ENCODE assay signal across 29 cellular contexts in genomic region chr16:79403534-79403933, GRCh38.
DNase-seq lines count a peak whose midpoint lies in the region; ATAC-seq, FAIRE-seq and TF ChIP-seq lines count a peak whose summit lies in the region.
"Had no signal": no experiment of that assay in that cellular context is flagged by ENCODE, and none has a peak within 500 bp of the region (broad histone marks: within the 10 kb centered on the region; RNA-seq: fewer than 3 reads in every experiment).

No MANE protein-coding gene starts in this region.

- WGBS in K562 (ENCODE audit: insufficient coverage, low coverage, missing lambda C conversion rate) = 15% methylated on average over 4 of the region's 4 CpGs
- no CpG with 5 or more reads among the region's 4 CpGs for WGBS in mesendoderm (ENCODE audit: extremely low coverage, insufficient coverage, low lambda C conversion rate)
- WGBS in small intestine, 3 donors = 50 to 71% (median 58%) methylated on average over 4 of the region's 4 CpGs

- H4K20me1 ChIP-seq in K562 (replicated peaks; ENCODE audit: control insufficient read depth, insufficient read depth, low read length) = no peaks in the 10 kb centered on the region
- H4K20me1 ChIP-seq: BLaER1 had no signal

- H3K4me2 ChIP-seq in K562 (ENCODE audit: insufficient read depth, low read length) (no peak overlapping the region), mesendoderm (ENCODE audit: low read length) (no peak overlapping the region)
- H3K4me2 ChIP-seq: BLaER1 had no signal

- intact Hi-C loops in K562 (cut with micrococcal nuclease) = no loop called here
- intact Hi-C loops in activated CD8-positive, alpha-beta T cell treated with anti-CD3 and anti-CD28 coated beads for 36 hours (cut with micrococcal nuclease) = no loop called here

- no peaks in the 10 kb centered on the region for H3K9me1 ChIP-seq in K562 (ENCODE audit: control insufficient read depth, insufficient read depth, low read length)

- H3K4me3 ChIP-seq in K562 (no peak overlapping the region), mesendoderm (ENCODE audit: low read length) (no peak overlapping the region), small intestine (ENCODE audit: low read depth in 1 of 2, low read length in 2 of 2) (no peak overlapping the region)
- H3K4me3 ChIP-seq: BLaER1, GM12878 had no signal

- no peak overlapping the region for H3K56ac ChIP-seq in mesendoderm (ENCODE audit: low read length)

- ATAC-seq in K562 (no peak), HG03097 (IDR thresholded peaks at IDR 0.05; ENCODE audit: low FRiP score, unreplicated experiment) (no peak)
- no peak for ATAC-seq in activated CD8-positive, alpha-beta T cell treated with anti-CD3 and anti-CD28 coated beads for 36 hours
- ATAC-seq: GM12878 had no signal

- TF ChIP-seq POLR2A in K562 (conservative IDR thresholded peaks at IDR 0.05) = no peak

- H3K36me3 ChIP-seq in K562 (ENCODE audit: control insufficient read depth, insufficient read depth, low read length) = no peaks in the 10 kb centered on the region
- no peaks in the 10 kb centered on the region for H3K36me3 ChIP-seq in mesendoderm (ENCODE audit: control insufficient read depth, insufficient read depth, low read length)
- no peaks in the 10 kb centered on the region for H3K36me3 ChIP-seq in small intestine (ENCODE audit: control insufficient read depth in 2 of 2, insufficient read depth in 2 of 2, low read length in 2 of 2)
- H3K36me3 ChIP-seq: BE2C, BLaER1 had no signal

- peaks cover 24 to 25% of the 10 kb centered on the region in 2 experiments; a peak in 4 of 5 replicates for H3K4me1 ChIP-seq in K562 (replicated peaks in 1 of 2; ENCODE audit: control insufficient read depth in 2 of 2, insufficient read depth in 2 of 2, low read length in 2 of 2)
- H3K4me1 ChIP-seq in mesendoderm (ENCODE audit: control insufficient read depth, low read depth, low read length) = no peaks in the 10 kb centered on the region
- H3K4me1 ChIP-seq in small intestine (ENCODE audit: control insufficient read depth in 2 of 2, insufficient read depth in 1 of 2, low read depth in 1 of 2, low read length in 1 of 2) = peaks cover 2 to 6% of the 10 kb centered on the region in 2 donors
- H3K4me1 ChIP-seq: BE2C had no signal

- no peak overlapping the region for H2BK120ac ChIP-seq in mesendoderm (ENCODE audit: low read depth, low read length)

- H3K79me2 ChIP-seq in K562 (ENCODE audit: control insufficient read depth, insufficient read depth, low read length) (no peaks in the 10 kb centered on the region), mesendoderm (ENCODE audit: control insufficient read depth, insufficient read depth, low read length) (no peaks in the 10 kb centered on the region)

- no peak overlapping the region for H4K8ac ChIP-seq in mesendoderm (ENCODE audit: low read depth, low read length)

- peak overlapping the region; percentile 26; the same call in 1 of the 2 replicates for H2AFZ ChIP-seq in K562 (ENCODE audit: low read depth, low read length)

- H3K9me3 ChIP-seq in K562 (replicated peaks; ENCODE audit: control insufficient read depth, insufficient read depth, low read depth, low read length) = no peaks in the 10 kb centered on the region; the same call in 1 of the 2 replicates
- H3K9me3 ChIP-seq in small intestine (ENCODE audit: control insufficient read depth, low read depth) = no peaks in the 10 kb centered on the region
- H3K9me3 ChIP-seq: BE2C, BLaER1 had no signal

- H3K4ac ChIP-seq in mesendoderm (ENCODE audit: low read depth, low read length) = no peak overlapping the region

- TF ChIP-seq RAD21 in K562 (CRISPR knock-in tag; conservative IDR thresholded peaks at IDR 0.05 in 1 of 2, IDR thresholded peaks at IDR 0.05 in 1 of 2) = no peak

- H3K27ac ChIP-seq in K562 (ENCODE audit: extremely low read depth, low read depth, low read length) (no peak overlapping the region), mesendoderm (ENCODE audit: low read depth, low read length) (no peak overlapping the region), small intestine (ENCODE audit: low read depth in 1 of 2, low read length in 1 of 2) (peak overlapping the region in 1 of 2 donors; percentile 97)
- H3K27ac ChIP-seq: BLaER1 had no signal

- no peaks in the 10 kb centered on the region for H3K36me3 Mint-ChIP-seq in activated CD8-positive, alpha-beta T cell treated with anti-CD3 and anti-CD28 coated beads for 36 hours (ENCODE audit: low read depth)
- H3K36me3 Mint-ChIP-seq: CD14-positive monocyte; CD4-positive, alpha-beta memory T cell; CD4-positive, CD25-positive, alpha-beta regulatory T cell had no signal

- H4K5ac ChIP-seq in mesendoderm (ENCODE audit: low read length) = no peak overlapping the region

- POLR2A ChIA-PET in K562 (lab: Yijun Ruan, JAX) = no interaction called here
- POLR2A ChIA-PET in activated CD8-positive, alpha-beta T cell treated with anti-CD3 and anti-CD28 coated beads for 36 hours (lab: Charles Lee) = no interaction called here

- CTCF ChIA-PET in K562 (lab: Yijun Ruan, JAX; ENCODE audit: low intra/inter-chr PET ratio) = no interaction called here
- CTCF ChIA-PET in activated CD8-positive, alpha-beta T cell treated with anti-CD3 and anti-CD28 coated beads for 36 hours (lab: Charles Lee) = no interaction called here

- FAIRE-seq in K562 (lab: Jason Lieb, UNC) = no peak
- FAIRE-seq in small intestine (lab: Jason Lieb, UNC) = no peak
- FAIRE-seq: A204.1, GM12878, GM12892, GM18507 had no signal

- H3K9ac ChIP-seq in K562 (ENCODE audit: insufficient read depth in 1 of 2, low read depth in 2 of 2, low read length in 2 of 2) (no peak overlapping the region), mesendoderm (ENCODE audit: low read length) (no peak overlapping the region)
- H3K9ac ChIP-seq: BLaER1 had no signal

- no peak overlapping the region for H2BK15ac ChIP-seq in mesendoderm (replicated peaks; ENCODE audit: low read depth)

- H3K18ac ChIP-seq in mesendoderm (ENCODE audit: low read length) = no peak overlapping the region

- no TSS peak for BruUV-seq in K562 (replicated peaks; lab: Mats Ljungman, UMichigan)

- DNase-seq in HuH-7.5 (ENCODE audit: low spot score) (peak; percentile 36), K562 (ENCODE audit: extremely low read depth in 1 of 4, low spot score in 3 of 4) (no peak), mesendoderm (no peak), small intestine (peak; percentile 25), NCI-H226 (no peak), NCI-H510A (lab: John Stamatoyannopoulos, UW) (no peak)
- DNase-seq in activated CD8-positive, alpha-beta T cell treated with anti-CD3 and anti-CD28 coated beads for 36 hours = no peak
- DNase-seq: 8988T; ACHN; BE2C; C1 segment of cervical spinal cord; CD4-positive, alpha-beta memory T cell; CD4-positive, CD25-positive, alpha-beta regulatory T cell; CD8-positive, alpha-beta memory T cell; COR-L47; DMS 273 treated with DMSO at 0.1 percent for 48 hours; DMS153; DMS53; DMS79; DND-41; EL; GDM1 had no signal

- no peak overlapping the region for H3K23ac ChIP-seq in mesendoderm (ENCODE audit: low read length)

- no peak for TF ChIP-seq EP300 in K562 (IDR thresholded peaks at IDR 0.05; ENCODE audit: low read length)

- H3K79me1 ChIP-seq in mesendoderm (ENCODE audit: low read length) = no peaks in the 10 kb centered on the region

- H2AK5ac ChIP-seq in mesendoderm (ENCODE audit: low read length) = peak overlapping the region; percentile 69

- H3K27me3 ChIP-seq in K562 (ENCODE audit: control insufficient read depth in 2 of 2, insufficient read depth in 2 of 2, low read length in 2 of 2) (peaks cover 6 to 14% of the 10 kb centered on the region in 2 experiments; a peak in 3 of 5 replicates), mesendoderm (ENCODE audit: insufficient read depth, low read length, poor library complexity) (no peaks in the 10 kb centered on the region), small intestine (ENCODE audit: control insufficient read depth in 2 of 2, insufficient read depth in 2 of 2, low read length in 2 of 2) (peaks cover 0 to 2% of the 10 kb centered on the region in 2 donors)
- H3K27me3 ChIP-seq: BE2C, BLaER1 had no signal

- no peaks in the 10 kb centered on the region for H3K27me3 Mint-ChIP-seq in activated CD8-positive, alpha-beta T cell treated with anti-CD3 and anti-CD28 coated beads for 36 hours
- H3K27me3 Mint-ChIP-seq: CD4-positive, alpha-beta memory T cell; CD4-positive, CD25-positive, alpha-beta regulatory T cell had no signal

- H2BK5ac ChIP-seq in mesendoderm (ENCODE audit: low read length) = no peak overlapping the region

- no peaks in the 10 kb centered on the region for H3K9me3 Mint-ChIP-seq in activated CD8-positive, alpha-beta T cell treated with anti-CD3 and anti-CD28 coated beads for 36 hours
- H3K9me3 Mint-ChIP-seq: CD8-positive, alpha-beta memory T cell had no signal

- H3K4me1 Mint-ChIP-seq in activated CD8-positive, alpha-beta T cell treated with anti-CD3 and anti-CD28 coated beads for 36 hours (ENCODE audit: low read depth) = no peaks in the 10 kb centered on the region
- H3K4me1 Mint-ChIP-seq: CD4-positive, alpha-beta memory T cell; CD4-positive, CD25-positive, alpha-beta regulatory T cell; CD8-positive, alpha-beta memory T cell had no signal

- in situ Hi-C loops in K562 (cut with MboI) = no loop called here

- no peak for TF ChIP-seq CTCF in K562 (IDR thresholded peaks at IDR 0.05 in 2 of 3, conservative IDR thresholded peaks at IDR 0.05 in 1 of 3; ENCODE audit: insufficient read depth in 2 of 3, low read depth in 1 of 3, low read length in 3 of 3)
- no peak for TF ChIP-seq CTCF in activated CD8-positive, alpha-beta T cell treated with anti-CD3 and anti-CD28 coated beads for 36 hours (IDR thresholded peaks at IDR 0.05)

- H3K27ac Mint-ChIP-seq in activated CD8-positive, alpha-beta T cell treated with anti-CD3 and anti-CD28 coated beads for 36 hours = no peak overlapping the region
- H3K27ac Mint-ChIP-seq: CD4-positive, CD25-positive, alpha-beta regulatory T cell had no signal

- no peak overlapping the region for H3K4me3 Mint-ChIP-seq in activated CD8-positive, alpha-beta T cell treated with anti-CD3 and anti-CD28 coated beads for 36 hours
- H3K4me3 Mint-ChIP-seq: CD4-positive, alpha-beta memory T cell; CD4-positive, CD25-positive, alpha-beta regulatory T cell; CD8-positive, alpha-beta memory T cell had no signal

Comparison
In these comparisons a context has a peak if more than half of its experiments do, and no peak if none do; other contexts are left out.
1. DNase-seq: peak in HuH-7.5 (single experiment) and small intestine (single experiment); none in K562 (0 of 4), mesendoderm (single experiment), activated CD8-positive, alpha-beta T cell treated with anti-CD3 and anti-CD28 coated beads for 36 hours (single experiment), NCI-H226 (single experiment) and NCI-H510A (single experiment).